8 cellular contexts compared by ENCODE assay signal in genomic region chr12:110079477-110080400, GRCh38. TPM values are rescaled to one million over a fixed set of nuclear protein-coding genes. Genes with fewer than 3 reads are reported as not detected.
A peak's percentile ranks its signal among the peaks of the same experiment; 100 is the strongest.
DNase-seq lines count a peak whose midpoint lies in the region; ATAC-seq and TF ChIP-seq lines count a peak whose summit lies in the region.

No MANE protein-coding gene starts in this region.

- TF ChIP-seq CTCF in neural crest cell (conservative IDR thresholded peaks at IDR 0.05), result no peak
- no peak for TF ChIP-seq CTCF in thoracic aorta (IDR thresholded peaks at IDR 0.05)
- no peak for TF ChIP-seq CTCF in mesothelial cell of epicardium (IDR thresholded peaks at IDR 0.05; ENCODE audit: unreplicated experiment)

- H3K36me3 ChIP-seq in thoracic aorta, result no peaks in the 10 kb centered on the region

- no peaks in the 10 kb centered on the region for H3K9me3 ChIP-seq in thoracic aorta

- ATAC-seq in GM19463 (IDR thresholded peaks at IDR 0.05; ENCODE audit: unreplicated experiment) (peak; percentile 85), HG03571 (IDR thresholded peaks at IDR 0.05; ENCODE audit: unreplicated experiment) (peak; percentile 87), thoracic aorta (ENCODE audit: insufficient number of reproducible peaks, low FRiP score, low read depth) (no peak)
- peak; percentile 91 for ATAC-seq in activated CD4-positive, alpha-beta T cell treated with anti-CD3 and anti-CD28 coated beads for 36 hours

- POLR2A ChIA-PET in activated CD4-positive, alpha-beta T cell treated with anti-CD3 and anti-CD28 coated beads for 36 hours (lab: Charles Lee), result interaction anchor here (0.7 to 1.1 kb wide), 5 partner anchors 24 to 422 kb away, joined by 3 to 13 read pairs (median 3); partner anchors contain the start of genes C12orf76, IFT81, RAD9B and VPS29

- H3K36me3 Mint-ChIP-seq in activated CD4-positive, alpha-beta T cell treated with anti-CD3 and anti-CD28 coated beads for 36 hours (ENCODE audit: low read depth), result peaks cover 3% of the 10 kb centered on the region
- H3K36me3 Mint-ChIP-seq in neural crest cell (ENCODE audit: low read depth), result no peaks in the 10 kb centered on the region
- no peaks in the 10 kb centered on the region for H3K36me3 Mint-ChIP-seq in mesothelial cell of epicardium

- H3K4me1 Mint-ChIP-seq in activated CD4-positive, alpha-beta T cell treated with anti-CD3 and anti-CD28 coated beads for 36 hours, result peaks cover 30% of the 10 kb centered on the region
- H3K4me1 Mint-ChIP-seq in neural crest cell (peaks cover 15% of the 10 kb centered on the region), mesothelial cell of epicardium (peaks cover 2% of the 10 kb centered on the region)

- no peaks in the 10 kb centered on the region for H3K27me3 ChIP-seq in thoracic aorta (replicated peaks; ENCODE audit: insufficient read depth)

- H3K27me3 Mint-ChIP-seq in activated CD4-positive, alpha-beta T cell treated with anti-CD3 and anti-CD28 coated beads for 36 hours, result no peaks in the 10 kb centered on the region
- H3K27me3 Mint-ChIP-seq in neural crest cell (ENCODE audit: low read depth), result no peaks in the 10 kb centered on the region
- H3K27me3 Mint-ChIP-seq in mesothelial cell of epicardium (ENCODE audit: low read depth), result peaks cover 5% of the 10 kb centered on the region

- peak overlapping the region; percentile 94 for H3K27ac Mint-ChIP-seq in activated CD4-positive, alpha-beta T cell treated with anti-CD3 and anti-CD28 coated beads for 36 hours
- H3K27ac Mint-ChIP-seq in neural crest cell (ENCODE audit: unreplicated experiment) (peak overlapping the region; percentile 64), mesothelial cell of epicardium (no peak overlapping the region)

- peaks cover 3% of the 10 kb centered on the region for H3K9me3 Mint-ChIP-seq in activated CD4-positive, alpha-beta T cell treated with anti-CD3 and anti-CD28 coated beads for 36 hours (ENCODE audit: low read depth)
- peaks cover 3% of the 10 kb centered on the region for H3K9me3 Mint-ChIP-seq in neural crest cell
- H3K9me3 Mint-ChIP-seq in mesothelial cell of epicardium, result no peaks in the 10 kb centered on the region

- no peak overlapping the region for H3K27ac ChIP-seq in thoracic aorta

- intact Hi-C loops in activated CD4-positive, alpha-beta T cell treated with anti-CD3 and anti-CD28 coated beads for 36 hours (cut with DNase I, micrococcal nuclease), result loop anchor here (1.0 to 2.0 kb wide), 4 partner anchors 24 to 45 kb away; partner anchors contain the start of genes C12orf76 (in 2 of the 2) and IFT81 (in 1 of the 2)

- H3K4me3 ChIP-seq in thoracic aorta, result peak overlapping the region; percentile 41

- CTCF ChIA-PET in activated CD4-positive, alpha-beta T cell treated with anti-CD3 and anti-CD28 coated beads for 36 hours (lab: Charles Lee), result interaction anchor here (0.6 to 1.2 kb wide), 8 partner anchors 21 to 522 kb away, joined by 3 read pairs; no protein-coding TSS in a partner anchor

- peak overlapping the region; percentile 57 for H3K4me3 Mint-ChIP-seq in activated CD4-positive, alpha-beta T cell treated with anti-CD3 and anti-CD28 coated beads for 36 hours
- H3K4me3 Mint-ChIP-seq in neural crest cell (no peak overlapping the region), mesothelial cell of epicardium (no peak overlapping the region)

- H3K4me1 ChIP-seq in thoracic aorta (ENCODE audit: control insufficient read depth in 1 of 2, low read depth in 2 of 2), result no peaks in the 10 kb centered on the region

- peak in 12 of 14 donors; percentile 11 to 92 (median 83) for DNase-seq in C1 segment of cervical spinal cord (lab: John Stamatoyannopoulos, UW)
- peak; percentile 83 for DNase-seq in activated CD4-positive, alpha-beta T cell treated with anti-CD3 and anti-CD28 coated beads for 36 hours
- DNase-seq in dermis blood vessel endothelial cell, result peak; percentile 54
- DNase-seq in neural crest cell (ENCODE audit: low read depth, low spot score), result no peak
- DNase-seq in thoracic aorta (ENCODE audit: low spot score), result no peak
- no peak for DNase-seq in mesothelial cell of epicardium (ENCODE audit: low spot score in 2 of 2, unreplicated experiment in 2 of 2)

RNA-seq across cellular contexts. Expression of gene C12orf76, which starts 31.4 kb away (rescaled TPM):
- 10 to 100 TPM; 10.2 to 10.5 TPM for total RNA-seq in activated CD4-positive, alpha-beta T cell treated with anti-CD3 and anti-CD28 coated beads for 36 hours
- total RNA-seq in dermis blood vessel endothelial cell (12.6 and 23.5 TPM in 2 replicates), neural crest cell (23.8 and 24.4 TPM in 2 replicates), thoracic aorta (10 to 100 TPM in 1 of 2 donors, 1 to 10 TPM in 1; 6.4 to 18.1 TPM), mesothelial cell of epicardium (21.7 to 22.2 TPM (median 21.8 TPM) in 3 replicates)

RNA-seq across cellular contexts. Expression of gene IFT81, which starts 44.4 kb away (rescaled TPM):
- 1 to 10 TPM; 3.5 TPM for total RNA-seq in activated CD4-positive, alpha-beta T cell treated with anti-CD3 and anti-CD28 coated beads for 36 hours
- total RNA-seq in dermis blood vessel endothelial cell (8.2 and 10.2 TPM in 2 replicates), neural crest cell (40.4 and 43.5 TPM in 2 replicates), thoracic aorta (10 to 100 TPM in 1 of 2 donors, 1 to 10 TPM in 1; 9.3 to 17.4 TPM), mesothelial cell of epicardium (24.4 to 25.5 TPM (median 24.7 TPM) in 3 replicates)

Comparison
In these comparisons a context has a peak if more than half of its experiments do, and no peak if none do; other contexts are left out.
1. DNase-seq: peak in C1 segment of cervical spinal cord (12 of 14), activated CD4-positive, alpha-beta T cell treated with anti-CD3 and anti-CD28 coated beads for 36 hours (single experiment) and dermis blood vessel endothelial cell (single experiment); none in neural crest cell (single experiment), thoracic aorta (single experiment) and mesothelial cell of epicardium (0 of 2).